Comparison of ENCODE assay signal across 12 cellular contexts in genomic region chr9:109579191-109579948, GRCh38.
"Had no signal": no experiment of that assay in that cellular context is flagged by ENCODE, and none has a peak within 500 bp of the region (broad histone marks: within the 10 kb centered on the region; RNA-seq: fewer than 3 reads in every experiment).

No MANE protein-coding gene starts in this region.

- H3K9me3 ChIP-seq: suprapubic skin had no signal

- H3K4me1 ChIP-seq: foreskin keratinocyte, suprapubic skin had no signal

- H3K4me3 ChIP-seq: lung, suprapubic skin had no signal

- ATAC-seq: esophagus mucosa; foreskin keratinocyte; naive thymus-derived CD4-positive, alpha-beta T cell; stimulated activated naive CD8-positive, alpha-beta T cell treated with anti-CD3 and anti-CD28 coated beads, Interleukin-15, Interleukin-2, amounts not matched to agents 100 U/mL and 50 U/mL, for 24 hours had no signal

- H3K4me1 Mint-ChIP-seq: activated naive CD4-positive, alpha-beta T cell treated with anti-CD3 and anti-CD28 coated beads, Interleukin-2, amount 50 U/mL, for 24 hours; naive thymus-derived CD4-positive, alpha-beta T cell had no signal

- H3K4me3 Mint-ChIP-seq: activated naive CD4-positive, alpha-beta T cell treated with anti-CD3 and anti-CD28 coated beads, Interleukin-2, amount 50 U/mL, for 24 hours; naive thymus-derived CD4-positive, alpha-beta T cell had no signal

- H3K27ac ChIP-seq: foreskin keratinocyte, suprapubic skin had no signal

- H3K27me3 ChIP-seq: foreskin keratinocyte, suprapubic skin had no signal

- H3K36me3 Mint-ChIP-seq: activated naive CD4-positive, alpha-beta T cell treated with anti-CD3 and anti-CD28 coated beads, Interleukin-2, amount 50 U/mL, for 24 hours; naive thymus-derived CD4-positive, alpha-beta T cell had no signal

- H3K9me3 Mint-ChIP-seq: activated naive CD4-positive, alpha-beta T cell treated with anti-CD3 and anti-CD28 coated beads, Interleukin-2, amount 50 U/mL, for 24 hours had no signal

- DNase-seq: activated CD4-positive, alpha-beta T cell treated with anti-CD3 and anti-CD28 coated beads, Interleukin-2, amount 50 U/mL, for 1 hour; activated T-cell treated with anti-CD3 and anti-CD28 coated beads, Interleukin-2, amount 50 U/mL, for 1 hour; amygdala; foreskin keratinocyte; kidney glomerular epithelial cell; naive thymus-derived CD4-positive, alpha-beta T cell; right cardiac atrium; stimulated activated naive CD8-positive, alpha-beta T cell treated with anti-CD3 and anti-CD28 coated beads, Interleukin-15, Interleukin-2, amounts not matched to agents 100 U/mL and 50 U/mL, for 24 hours had no signal

- H3K27ac Mint-ChIP-seq: activated naive CD4-positive, alpha-beta T cell treated with anti-CD3 and anti-CD28 coated beads, Interleukin-2, amount 50 U/mL, for 24 hours; naive thymus-derived CD4-positive, alpha-beta T cell had no signal

- H3K36me3 ChIP-seq: suprapubic skin had no signal
